ENCODE assay signal across 8 cellular contexts in the genomic region with DNA sequence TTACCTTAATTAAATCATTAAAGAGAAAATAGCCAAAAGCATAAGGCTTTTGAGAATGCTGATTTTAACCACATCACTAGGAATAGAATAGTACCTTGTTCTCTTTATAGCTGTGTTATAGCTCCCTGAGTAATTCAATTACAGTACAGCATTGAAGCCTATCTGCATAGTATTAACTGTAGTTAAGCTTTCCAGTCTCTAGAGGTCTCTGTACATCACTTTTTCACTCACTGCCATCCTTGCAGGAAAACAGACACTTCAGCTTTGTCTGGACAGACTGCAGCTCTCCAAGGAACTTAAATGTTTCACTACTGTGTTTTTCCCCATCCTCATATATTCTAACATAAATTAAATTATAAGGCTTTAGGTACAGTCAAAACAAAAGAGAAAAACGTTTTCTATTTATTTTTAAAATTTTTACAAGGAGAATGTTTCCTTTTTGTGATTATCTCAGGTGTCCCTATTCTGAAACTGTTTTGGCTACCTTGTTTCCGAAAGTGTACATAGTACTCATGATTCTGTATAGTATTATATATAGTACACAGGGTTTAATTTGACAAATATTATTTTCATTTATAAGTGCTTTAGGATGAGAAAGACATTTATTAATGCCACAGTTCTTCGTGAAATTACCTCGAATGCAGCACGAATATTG.
DNase-seq lines count a peak whose midpoint lies in the region; ATAC-seq, FAIRE-seq and TF ChIP-seq lines count a peak whose summit lies in the region.

No MANE protein-coding gene starts in this region.

- no peaks in the 10 kb centered on the region for H3K36me3 ChIP-seq in psoas muscle (ENCODE audit: insufficient read depth in 1 of 2, low read depth in 1 of 2)

- H3K4me1 ChIP-seq in psoas muscle, result no peaks in the 10 kb centered on the region

- no peak for DNase-seq in GM12892 (ENCODE audit: insufficient read length)
- peak; percentile 88 for DNase-seq in NCI-H1092 treated with DMSO at 0.1 percent for 48 hours (lab: John Stamatoyannopoulos, UW)
- DNase-seq in frontal cortex (ENCODE audit: low spot score in 2 of 2), result peak; percentile 0 to 14
- DNase-seq in psoas muscle, result no peak
- DNase-seq in islet precursor cell, result no peak

- FAIRE-seq in GM12892 (lab: Jason Lieb, UNC) (peak; percentile 33), frontal cortex (lab: Jason Lieb, UNC) (peak; percentile 95)

- no peak overlapping the region for H3K27ac ChIP-seq in psoas muscle

- no peaks in the 10 kb centered on the region for H3K27me3 ChIP-seq in psoas muscle (ENCODE audit: insufficient read depth in 3 of 3, low read length in 2 of 3)

- ATAC-seq in HG02759 (IDR thresholded peaks at IDR 0.05; ENCODE audit: unreplicated experiment), result peak; percentile 84
- peak; percentile 100 for ATAC-seq in SK-N-SH treated with all-trans-retinoic acid at 6 μM for 48 hours
- ATAC-seq in psoas muscle, result peak; percentile 68 to 96 (median 86)
- ATAC-seq in GM18873 (IDR thresholded peaks at IDR 0.05; ENCODE audit: low FRiP score, unreplicated experiment), result no peak

- intact Hi-C loops in psoas muscle (cut with DNase I), result loop anchor here (10.0 kb wide), 6 partner anchors 740 to 1560 kb away; no protein-coding TSS in a partner anchor

- H3K9me3 ChIP-seq in psoas muscle, result no peaks in the 10 kb centered on the region

- TF ChIP-seq CTCF in psoas muscle (IDR thresholded peaks at IDR 0.05), result peak; percentile 58

- H3K4me3 ChIP-seq in psoas muscle, result peak overlapping the region; percentile 53

- TF ChIP-seq POLR2A in GM12892 (IDR thresholded peaks at IDR 0.05; ENCODE audit: low read depth, low read length), result no peak

- 9 to 36% (median 15%) methylated on average over 5 of the region's 5 CpGs for WGBS in psoas muscle, 3 donors

TF ChIP-seq in SK-N-SH treated with all-trans-retinoic acid at 6 μM for 48 hours, 23 proteins besides CTCF, POLR2A, EP300 and RAD21:
- TF ChIP-seq OSR1 (CRISPR knock-in tag; IDR thresholded peaks at IDR 0.05), result no peak
- no peak for TF ChIP-seq ESRRG (CRISPR knock-in tag; IDR thresholded peaks at IDR 0.05)
- no peak for TF ChIP-seq ZFP30 (CRISPR knock-in tag; IDR thresholded peaks at IDR 0.05)
- TF ChIP-seq, protein P1, sequence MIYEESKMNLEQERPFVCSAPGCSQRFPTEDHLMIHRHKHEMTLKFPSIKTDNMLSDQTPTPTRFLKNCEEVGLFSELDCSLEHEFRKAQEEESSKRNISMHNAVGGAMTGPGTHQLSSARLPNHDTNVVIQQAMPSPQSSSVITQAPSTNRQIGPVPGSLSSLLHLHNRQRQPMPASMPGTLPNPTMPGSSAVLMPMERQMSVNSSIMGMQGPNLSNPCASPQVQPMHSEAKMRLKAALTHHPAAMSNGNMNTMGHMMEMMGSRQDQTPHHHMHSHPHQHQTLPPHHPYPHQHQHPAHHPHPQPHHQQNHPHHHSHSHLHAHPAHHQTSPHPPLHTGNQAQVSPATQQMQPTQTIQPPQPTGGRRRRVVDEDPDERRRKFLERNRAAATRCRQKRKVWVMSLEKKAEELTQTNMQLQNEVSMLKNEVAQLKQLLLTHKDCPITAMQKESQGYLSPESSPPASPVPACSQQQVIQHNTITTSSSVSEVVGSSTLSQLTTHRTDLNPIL (CRISPR knock-in tag; IDR thresholded peaks at IDR 0.05; ENCODE audit: low read depth), result no peak
- TF ChIP-seq, protein P2, sequence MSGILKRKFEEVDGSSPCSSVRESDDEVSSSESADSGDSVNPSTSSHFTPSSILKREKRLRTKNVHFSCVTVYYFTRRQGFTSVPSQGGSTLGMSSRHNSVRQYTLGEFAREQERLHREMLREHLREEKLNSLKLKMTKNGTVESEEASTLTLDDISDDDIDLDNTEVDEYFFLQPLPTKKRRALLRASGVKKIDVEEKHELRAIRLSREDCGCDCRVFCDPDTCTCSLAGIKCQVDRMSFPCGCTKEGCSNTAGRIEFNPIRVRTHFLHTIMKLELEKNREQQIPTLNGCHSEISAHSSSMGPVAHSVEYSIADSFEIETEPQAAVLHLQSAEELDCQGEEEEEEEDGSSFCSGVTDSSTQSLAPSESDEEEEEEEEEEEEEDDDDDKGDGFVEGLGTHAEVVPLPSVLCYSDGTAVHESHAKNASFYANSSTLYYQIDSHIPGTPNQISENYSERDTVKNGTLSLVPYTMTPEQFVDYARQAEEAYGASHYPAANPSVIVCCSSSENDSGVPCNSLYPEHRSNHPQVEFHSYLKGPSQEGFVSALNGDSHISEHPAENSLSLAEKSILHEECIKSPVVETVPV (CRISPR knock-in tag; IDR thresholded peaks at IDR 0.05), result no peak
- TF ChIP-seq TOX (CRISPR knock-in tag; IDR thresholded peaks at IDR 0.05; ENCODE audit: borderline replicate concordance), result no peak
- no peak for TF ChIP-seq ZNF70 (CRISPR knock-in tag; IDR thresholded peaks at IDR 0.05)
- no peak for TF ChIP-seq ZC3H10 (CRISPR knock-in tag; IDR thresholded peaks at IDR 0.05)
- TF ChIP-seq BACH2 (CRISPR knock-in tag; IDR thresholded peaks at IDR 0.05; ENCODE audit: borderline replicate concordance), result no peak
- TF ChIP-seq CSDC2 (CRISPR knock-in tag; IDR thresholded peaks at IDR 0.05), result no peak
- TF ChIP-seq, protein P3, sequence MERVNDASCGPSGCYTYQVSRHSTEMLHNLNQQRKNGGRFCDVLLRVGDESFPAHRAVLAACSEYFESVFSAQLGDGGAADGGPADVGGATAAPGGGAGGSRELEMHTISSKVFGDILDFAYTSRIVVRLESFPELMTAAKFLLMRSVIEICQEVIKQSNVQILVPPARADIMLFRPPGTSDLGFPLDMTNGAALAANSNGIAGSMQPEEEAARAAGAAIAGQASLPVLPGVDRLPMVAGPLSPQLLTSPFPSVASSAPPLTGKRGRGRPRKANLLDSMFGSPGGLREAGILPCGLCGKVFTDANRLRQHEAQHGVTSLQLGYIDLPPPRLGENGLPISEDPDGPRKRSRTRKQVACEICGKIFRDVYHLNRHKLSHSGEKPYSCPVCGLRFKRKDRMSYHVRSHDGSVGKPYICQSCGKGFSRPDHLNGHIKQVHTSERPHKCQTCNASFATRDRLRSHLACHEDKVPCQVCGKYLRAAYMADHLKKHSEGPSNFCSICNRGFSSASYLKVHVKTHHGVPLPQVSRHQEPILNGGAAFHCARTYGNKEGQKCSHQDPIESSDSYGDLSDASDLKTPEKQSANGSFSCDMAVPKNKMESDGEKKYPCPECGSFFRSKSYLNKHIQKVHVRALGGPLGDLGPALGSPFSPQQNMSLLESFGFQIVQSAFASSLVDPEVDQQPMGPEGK (CRISPR knock-in tag; IDR thresholded peaks at IDR 0.05; ENCODE audit: borderline replicate concordance), result no peak
- TF ChIP-seq ZNF8 (CRISPR knock-in tag; IDR thresholded peaks at IDR 0.05), result no peak
- no peak for TF ChIP-seq RARB (CRISPR knock-in tag; IDR thresholded peaks at IDR 0.05)
- TF ChIP-seq ZNF565 (CRISPR knock-in tag; conservative IDR thresholded peaks at IDR 0.05; ENCODE audit: low read depth), result no peak
- TF ChIP-seq, protein P4, sequence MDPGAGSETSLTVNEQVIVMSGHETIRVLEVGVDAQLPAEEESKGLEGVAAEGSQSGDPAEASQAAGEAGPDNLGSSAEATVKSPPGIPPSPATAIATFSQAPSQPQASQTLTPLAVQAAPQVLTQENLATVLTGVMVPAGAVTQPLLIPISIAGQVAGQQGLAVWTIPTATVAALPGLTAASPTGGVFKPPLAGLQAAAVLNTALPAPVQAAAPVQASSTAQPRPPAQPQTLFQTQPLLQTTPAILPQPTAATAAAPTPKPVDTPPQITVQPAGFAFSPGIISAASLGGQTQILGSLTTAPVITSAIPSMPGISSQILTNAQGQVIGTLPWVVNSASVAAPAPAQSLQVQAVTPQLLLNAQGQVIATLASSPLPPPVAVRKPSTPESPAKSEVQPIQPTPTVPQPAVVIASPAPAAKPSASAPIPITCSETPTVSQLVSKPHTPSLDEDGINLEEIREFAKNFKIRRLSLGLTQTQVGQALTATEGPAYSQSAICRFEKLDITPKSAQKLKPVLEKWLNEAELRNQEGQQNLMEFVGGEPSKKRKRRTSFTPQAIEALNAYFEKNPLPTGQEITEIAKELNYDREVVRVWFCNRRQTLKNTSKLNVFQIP (CRISPR knock-in tag; IDR thresholded peaks at IDR 0.05; ENCODE audit: borderline replicate concordance, low read depth), result no peak
- TF ChIP-seq ZFP3 (CRISPR knock-in tag; IDR thresholded peaks at IDR 0.05), result no peak
- TF ChIP-seq GLIS3 (CRISPR knock-in tag; IDR thresholded peaks at IDR 0.05), result no peak

Comparison
In these comparisons a context has a peak if more than half of its experiments do, and no peak if none do; other contexts are left out.
1. DNase-seq: peak in NCI-H1092 treated with DMSO at 0.1 percent for 48 hours (single experiment) and frontal cortex (2 of 2); none in GM12892 (single experiment), psoas muscle (0 of 2) and islet precursor cell (single experiment).